In genomic region chr16:14510939-14511797, GRCh38 we compare ENCODE assay signal across 13 cellular contexts.
A peak's percentile ranks its signal among the peaks of the same experiment; 100 is the strongest.
DNase-seq lines count a peak whose midpoint lies in the region; ATAC-seq and TF ChIP-seq lines count a peak whose summit lies in the region.
"Had no signal": no experiment of that assay in that cellular context is flagged by ENCODE, and none has a peak within 500 bp of the region (broad histone marks: within the 10 kb centered on the region; RNA-seq: fewer than 3 reads in every experiment).

No MANE protein-coding gene starts in this region.

- no peaks in the 10 kb centered on the region for H3K27me3 Mint-ChIP-seq in WTC11 (ENCODE audit: low read depth)
- no peaks in the 10 kb centered on the region for H3K27me3 Mint-ChIP-seq in activated CD4-positive, alpha-beta T cell treated with anti-CD3 and anti-CD28 coated beads, Interleukin-2, amount 10 ng/mL, durations not matched to agents 24 days and 14 days
- H3K27me3 Mint-ChIP-seq: activated T-cell treated with anti-CD3 and anti-CD28 coated beads, Interleukin-2, amount 50 U/mL, for 24 hours had no signal

- POLR2A ChIA-PET in WTC11 (lab: Charles Lee): no interaction called here

- intact Hi-C loops in activated CD4-positive, alpha-beta T cell treated with anti-CD3 and anti-CD28 coated beads, Interleukin-2, amount 10 ng/mL, durations not matched to agents 24 days and 14 days (cut with micrococcal nuclease): no loop called here

- ATAC-seq in WTC11: no peak

- CTCF ChIA-PET in WTC11 (lab: Charles Lee): interaction anchor here (1.0 kb wide), 1 partner anchor 25 kb away, joined by 3 read pairs; no protein-coding TSS in a partner anchor

- no peak for TF ChIP-seq CTCF in WTC11 (IDR thresholded peaks at IDR 0.05)

- no peak overlapping the region for H3K27ac Mint-ChIP-seq in WTC11
- no peak overlapping the region for H3K27ac Mint-ChIP-seq in activated CD4-positive, alpha-beta T cell treated with anti-CD3 and anti-CD28 coated beads, Interleukin-2, amount 10 ng/mL, durations not matched to agents 24 days and 14 days
- H3K27ac Mint-ChIP-seq: activated T-cell treated with anti-CD3 and anti-CD28 coated beads, Interleukin-2, amount 50 U/mL, for 24 hours had no signal

- H3K4me3 Mint-ChIP-seq in WTC11: no peak overlapping the region
- H3K4me3 Mint-ChIP-seq in activated CD4-positive, alpha-beta T cell treated with anti-CD3 and anti-CD28 coated beads, Interleukin-2, amount 10 ng/mL, durations not matched to agents 24 days and 14 days: no peak overlapping the region
- H3K4me3 Mint-ChIP-seq: activated T-cell treated with anti-CD3 and anti-CD28 coated beads, Interleukin-2, amount 50 U/mL, for 24 hours had no signal

- DNase-seq in NCI-H2029 treated with DMSO at 0.1 percent for 48 hours (lab: John Stamatoyannopoulos, UW) (peak; percentile 25), NCI-H2029 (lab: John Stamatoyannopoulos, UW) (no peak), WTC11 (ENCODE audit: low spot score) (no peak), foreskin melanocyte (peak; percentile 96), stromal cell of bone marrow (ENCODE audit: low read depth) (peak; percentile 45), iPS-NIHi7 (ENCODE audit: extremely low spot score) (no peak), NCI-H2081 treated with DMSO at 0.1 percent for 48 hours (lab: John Stamatoyannopoulos, UW) (no peak)
- DNase-seq in activated CD4-positive, alpha-beta T cell treated with anti-CD3 and anti-CD28 coated beads, Interleukin-2, amount 10 ng/mL, durations not matched to agents 24 days and 14 days: no peak
- DNase-seq: 8988T; activated T-cell treated with anti-CD3 and anti-CD28 coated beads, Interleukin-2, amount 50 U/mL, for 24 hours; central memory CD4-positive, alpha-beta T cell; NCI-H1436; stimulated activated naive CD4-positive, alpha-beta T cell had no signal

- H3K4me1 Mint-ChIP-seq in WTC11: peaks cover 22% of the 10 kb centered on the region
- peaks cover 3% of the 10 kb centered on the region for H3K4me1 Mint-ChIP-seq in activated CD4-positive, alpha-beta T cell treated with anti-CD3 and anti-CD28 coated beads, Interleukin-2, amount 10 ng/mL, durations not matched to agents 24 days and 14 days

- no peaks in the 10 kb centered on the region for H3K9me3 Mint-ChIP-seq in WTC11
- no peaks in the 10 kb centered on the region for H3K9me3 Mint-ChIP-seq in activated CD4-positive, alpha-beta T cell treated with anti-CD3 and anti-CD28 coated beads, Interleukin-2, amount 10 ng/mL, durations not matched to agents 24 days and 14 days
- H3K9me3 Mint-ChIP-seq: activated T-cell treated with anti-CD3 and anti-CD28 coated beads, Interleukin-2, amount 50 U/mL, for 24 hours had no signal

- H3K36me3 Mint-ChIP-seq in WTC11: no peaks in the 10 kb centered on the region
- no peaks in the 10 kb centered on the region for H3K36me3 Mint-ChIP-seq in activated CD4-positive, alpha-beta T cell treated with anti-CD3 and anti-CD28 coated beads, Interleukin-2, amount 10 ng/mL, durations not matched to agents 24 days and 14 days (ENCODE audit: low read depth)

TF ChIP-seq in WTC11, 78 proteins besides CTCF, POLR2A, EP300 and RAD21:
- TF ChIP-seq GABPB1 (CRISPR knock-in tag; IDR thresholded peaks at IDR 0.05) (peak; percentile 64; the same call in 1 of the 2 replicates), CDX4 (CRISPR knock-in tag; IDR thresholded peaks at IDR 0.05; ENCODE audit: borderline replicate concordance) (no peak)

Comparison
In these comparisons a context has a peak if more than half of its experiments do, and no peak if none do; other contexts are left out.
1. DNase-seq: peak in NCI-H2029 treated with DMSO at 0.1 percent for 48 hours (single experiment), foreskin melanocyte (single experiment) and stromal cell of bone marrow (single experiment); none in NCI-H2029 (single experiment), WTC11 (single experiment), iPS-NIHi7 (single experiment), NCI-H2081 treated with DMSO at 0.1 percent for 48 hours (single experiment) and activated CD4-positive, alpha-beta T cell treated with anti-CD3 and anti-CD28 coated beads, Interleukin-2, amount 10 ng/mL, durations not matched to agents 24 days and 14 days (single experiment).